24 cellular contexts compared by ENCODE assay signal in the genomic region with DNA sequence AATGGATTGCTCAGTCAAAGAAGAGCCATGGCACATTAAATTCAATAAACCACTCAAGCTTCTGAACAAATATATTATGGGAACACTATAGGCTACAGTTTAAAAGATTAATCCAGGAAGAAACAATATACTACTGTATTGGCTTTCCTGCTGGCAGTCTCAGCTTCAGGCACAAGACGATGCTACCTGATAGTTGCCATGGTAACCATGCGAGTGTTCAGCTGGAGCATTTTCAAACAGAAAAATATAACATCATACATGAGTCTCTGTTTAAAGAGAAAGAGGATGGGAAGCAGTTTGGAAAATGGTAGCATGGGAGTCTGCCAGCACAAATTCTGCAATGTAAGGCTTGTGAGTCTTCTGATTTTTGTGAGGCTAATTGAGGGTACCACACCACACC.
DNase-seq lines count a peak whose midpoint lies in the region; ATAC-seq, FAIRE-seq and TF ChIP-seq lines count a peak whose summit lies in the region.
"Had no signal": no experiment of that assay in that cellular context is flagged by ENCODE, and none has a peak within 500 bp of the region (broad histone marks: within the 10 kb centered on the region; RNA-seq: fewer than 3 reads in every experiment).

No MANE protein-coding gene starts in this region.

- H3K4me1 Mint-ChIP-seq in brain = peaks cover 39% of the 10 kb centered on the region
- H3K4me1 Mint-ChIP-seq in chondrocyte (ENCODE audit: low read depth) = no peaks in the 10 kb centered on the region
- H3K4me1 Mint-ChIP-seq: central memory CD8-positive, alpha-beta T cell had no signal

- no peak for FAIRE-seq in H54 (lab: Jason Lieb, UNC)
- FAIRE-seq: endothelial cell of umbilical vein had no signal

- TF ChIP-seq POLR2A in H54 (IDR thresholded peaks at IDR 0.05; ENCODE audit: low read depth, low read length) = no peak

- ATAC-seq in GM19463 (IDR thresholded peaks at IDR 0.05; ENCODE audit: unreplicated experiment) = no peak
- ATAC-seq: PC-3, Right ventricle myocardium inferior, sciatic nerve had no signal

- H3K9me3 Mint-ChIP-seq in brain = no peaks in the 10 kb centered on the region
- H3K9me3 Mint-ChIP-seq in chondrocyte (ENCODE audit: low read depth) = no peaks in the 10 kb centered on the region
- H3K9me3 Mint-ChIP-seq: activated CD4-positive, alpha-beta memory T cell treated with anti-CD3 and anti-CD28 coated beads for 36 hours; HFFc6; neural progenitor cell had no signal

- H3K4me1 ChIP-seq in BE2C = peaks cover 11% of the 10 kb centered on the region
- H3K4me1 ChIP-seq: ascending aorta had no signal

- no peak overlapping the region for H3K4me3 ChIP-seq in BE2C (ENCODE audit: low read depth, low read length)
- H3K4me3 ChIP-seq: ascending aorta, neural progenitor cell had no signal

- no peaks in the 10 kb centered on the region for H3K27me3 ChIP-seq in BE2C
- H3K27me3 ChIP-seq: ascending aorta, neural progenitor cell had no signal

- H3K36me3 ChIP-seq in BE2C = no peaks in the 10 kb centered on the region
- H3K36me3 ChIP-seq: ascending aorta, neural progenitor cell had no signal

- H3K27me3 Mint-ChIP-seq in brain = no peaks in the 10 kb centered on the region
- no peaks in the 10 kb centered on the region for H3K27me3 Mint-ChIP-seq in chondrocyte (ENCODE audit: low read depth)
- H3K27me3 Mint-ChIP-seq: central memory CD8-positive, alpha-beta T cell had no signal

- DNase-seq in BE2C (peak; percentile 71), DMS79 (lab: John Stamatoyannopoulos, UW) (peak; percentile 74), NCI-H2171 (lab: John Stamatoyannopoulos, UW) (peak; percentile 8), H54 (ENCODE audit: insufficient read length, low spot score) (no peak), chondrocyte (ENCODE audit: low spot score) (no peak)
- DNase-seq: activated CD4-positive, alpha-beta memory T cell treated with anti-CD3 and anti-CD28 coated beads for 36 hours; GF-D8; HFFc6; IMR-90; kidney glomerular epithelial cell; NCI-H82; PC-3; posterior cingulate gyrus; SW 1271 had no signal

- H3K9me3 ChIP-seq in BE2C = no peaks in the 10 kb centered on the region
- H3K9me3 ChIP-seq: ascending aorta had no signal

- peak overlapping the region; percentile 57 to 96 (median 88) for H3K27ac Mint-ChIP-seq in brain
- H3K27ac Mint-ChIP-seq in chondrocyte (ENCODE audit: unreplicated experiment) = no peak overlapping the region
- H3K27ac Mint-ChIP-seq: activated CD4-positive, alpha-beta memory T cell treated with anti-CD3 and anti-CD28 coated beads for 36 hours; activated naive CD8-positive, alpha-beta T cell; HFFc6; neural progenitor cell; stimulated activated naive CD8-positive, alpha-beta T cell treated with anti-CD3 and anti-CD28 coated beads, Interleukin-15, Interleukin-2, amounts not matched to agents 100 ng/mL and 50 ng/mL, for 24 hours had no signal

- H3K36me3 Mint-ChIP-seq in brain (no peaks in the 10 kb centered on the region), chondrocyte (ENCODE audit: low read depth) (peaks cover 1% of the 10 kb centered on the region)
- H3K36me3 Mint-ChIP-seq: activated CD4-positive, alpha-beta memory T cell treated with anti-CD3 and anti-CD28 coated beads for 36 hours; neural progenitor cell had no signal

- H3K4me3 Mint-ChIP-seq in brain (peak overlapping the region in 2 of 5 experiments; percentile 35 to 51), chondrocyte (ENCODE audit: unreplicated experiment) (no peak overlapping the region)
- H3K4me3 Mint-ChIP-seq: activated CD4-positive, alpha-beta memory T cell treated with anti-CD3 and anti-CD28 coated beads for 36 hours; activated naive CD8-positive, alpha-beta T cell; central memory CD8-positive, alpha-beta T cell; HFFc6; neural progenitor cell; stimulated activated naive CD8-positive, alpha-beta T cell treated with anti-CD3 and anti-CD28 coated beads, Interleukin-15, Interleukin-2, amounts not matched to agents 100 ng/mL and 50 ng/mL, for 24 hours had no signal

- TF ChIP-seq CTCF in BE2C (IDR thresholded peaks at IDR 0.05; ENCODE audit: low read depth, low read length) (no peak), brain (conservative IDR thresholded peaks at IDR 0.05) (no peak), chondrocyte (IDR thresholded peaks at IDR 0.05) (no peak)

Comparison
In these comparisons a context has a peak if more than half of its experiments do, and no peak if none do; other contexts are left out.
1. DNase-seq: peak in BE2C (single experiment), DMS79 (single experiment) and NCI-H2171 (single experiment); none in H54 (single experiment) and chondrocyte (single experiment).